11 cellular contexts compared by ENCODE assay signal in the genomic region with DNA sequence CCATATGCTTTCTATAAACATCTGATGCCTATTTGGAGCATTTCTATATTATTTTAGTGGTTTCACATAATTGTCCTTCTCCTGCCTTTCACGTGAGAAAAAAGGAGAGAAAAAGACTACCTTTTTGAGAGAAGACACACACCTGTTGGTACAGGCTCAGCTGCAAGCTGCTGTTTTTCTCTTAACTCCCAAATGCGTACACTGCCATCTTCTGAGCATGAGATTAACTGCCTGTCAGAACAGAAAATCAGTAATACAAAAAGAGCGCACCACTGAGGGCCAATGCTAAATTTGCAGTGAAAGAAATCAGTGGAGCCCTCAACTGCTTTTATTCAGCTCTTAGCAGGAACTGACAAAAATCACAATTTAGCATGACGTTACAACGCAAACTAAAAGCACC. TPM values are rescaled to one million over a fixed set of nuclear protein-coding genes. Genes with fewer than 3 reads are reported as not detected.
A peak's percentile ranks its signal among the peaks of the same experiment; 100 is the strongest.
DNase-seq lines count a peak whose midpoint lies in the region; ATAC-seq and TF ChIP-seq lines count a peak whose summit lies in the region.
"Had no signal": no experiment of that assay in that cellular context is flagged by ENCODE, and none has a peak within 500 bp of the region (broad histone marks: within the 10 kb centered on the region; RNA-seq: fewer than 3 reads in every experiment).

No MANE protein-coding gene starts in this region.

- H3K9me3 Mint-ChIP-seq in osteocyte (ENCODE audit: unreplicated experiment), result no peaks in the 10 kb centered on the region
- H3K9me3 Mint-ChIP-seq: mesothelial cell of epicardium; stimulated activated naive CD8-positive, alpha-beta T cell treated with anti-CD3 and anti-CD28 coated beads, Interleukin-15, amount 100 ng/mL, for 72 hours had no signal

- peaks cover 39% of the 10 kb centered on the region for H3K36me3 Mint-ChIP-seq in osteocyte (ENCODE audit: unreplicated experiment)

- H3K27me3 Mint-ChIP-seq in osteocyte (ENCODE audit: unreplicated experiment), result no peaks in the 10 kb centered on the region
- H3K27me3 Mint-ChIP-seq: stimulated activated naive CD8-positive, alpha-beta T cell treated with anti-CD3 and anti-CD28 coated beads, Interleukin-15, amount 100 ng/mL, for 72 hours had no signal

- no peaks in the 10 kb centered on the region for H3K4me1 Mint-ChIP-seq in osteocyte (ENCODE audit: unreplicated experiment)
- H3K4me1 Mint-ChIP-seq: mesothelial cell of epicardium; stimulated activated naive CD8-positive, alpha-beta T cell treated with anti-CD3 and anti-CD28 coated beads, Interleukin-15, amount 100 ng/mL, for 72 hours had no signal

- TF ChIP-seq CTCF in osteocyte (IDR thresholded peaks at IDR 0.05), result peak; percentile 54

- H3K27ac Mint-ChIP-seq in osteocyte (ENCODE audit: unreplicated experiment), result no peak overlapping the region
- H3K27ac Mint-ChIP-seq: mesothelial cell of epicardium; stimulated activated naive CD8-positive, alpha-beta T cell treated with anti-CD3 and anti-CD28 coated beads, Interleukin-15, amount 100 ng/mL, for 72 hours had no signal

- peak; percentile 39 for DNase-seq in NCI-H2171 treated with DMSO at 0.1 percent for 48 hours (lab: John Stamatoyannopoulos, UW)
- no peak for DNase-seq in NCI-H2171 (lab: John Stamatoyannopoulos, UW)
- peak; percentile 29 for DNase-seq in NCI-H1694 treated with DMSO at 0.1 percent for 48 hours (lab: John Stamatoyannopoulos, UW)
- peak; percentile 56 for DNase-seq in cerebellar cortex (ENCODE audit: low spot score)
- DNase-seq in osteocyte (ENCODE audit: extremely low spot score, unreplicated experiment), result no peak
- no peak for DNase-seq in NCI-H526 treated with DMSO at 0.1 percent for 48 hours (lab: John Stamatoyannopoulos, UW)
- DNase-seq in activated gamma-delta T cell (lab: John Stamatoyannopoulos, UW), result no peak
- DNase-seq: activated CD4-positive, alpha-beta T cell treated with anti-CD3 and anti-CD28 coated beads, Interleukin-2, amount 50 U/mL, for 48 hours; stimulated activated naive CD8-positive, alpha-beta T cell treated with anti-CD3 and anti-CD28 coated beads, Interleukin-15, amount 100 ng/mL, for 72 hours had no signal

- no peak overlapping the region for H3K4me3 Mint-ChIP-seq in osteocyte (ENCODE audit: unreplicated experiment)
- H3K4me3 Mint-ChIP-seq: mesothelial cell of epicardium; stimulated activated naive CD8-positive, alpha-beta T cell treated with anti-CD3 and anti-CD28 coated beads, Interleukin-15, amount 100 ng/mL, for 72 hours had no signal

- no peak for ATAC-seq in GM18861 (IDR thresholded peaks at IDR 0.05; ENCODE audit: unreplicated experiment)
- ATAC-seq: stimulated activated naive CD8-positive, alpha-beta T cell treated with anti-CD3 and anti-CD28 coated beads, Interleukin-15, amount 100 ng/mL, for 72 hours had no signal

RNA-seq across cellular contexts. Expression of a gene that starts 54.9 kb away (rescaled TPM):
- total RNA-seq in osteocyte, result 72.1 and 74.6 TPM in 2 replicates

Comparison
In these comparisons a context has a peak if more than half of its experiments do, and no peak if none do; other contexts are left out.
1. DNase-seq: peak in NCI-H2171 treated with DMSO at 0.1 percent for 48 hours (single experiment), NCI-H1694 treated with DMSO at 0.1 percent for 48 hours (single experiment) and cerebellar cortex (single experiment); none in NCI-H2171 (single experiment), osteocyte (single experiment), NCI-H526 treated with DMSO at 0.1 percent for 48 hours (single experiment) and activated gamma-delta T cell (single experiment).